In the genomic region with DNA sequence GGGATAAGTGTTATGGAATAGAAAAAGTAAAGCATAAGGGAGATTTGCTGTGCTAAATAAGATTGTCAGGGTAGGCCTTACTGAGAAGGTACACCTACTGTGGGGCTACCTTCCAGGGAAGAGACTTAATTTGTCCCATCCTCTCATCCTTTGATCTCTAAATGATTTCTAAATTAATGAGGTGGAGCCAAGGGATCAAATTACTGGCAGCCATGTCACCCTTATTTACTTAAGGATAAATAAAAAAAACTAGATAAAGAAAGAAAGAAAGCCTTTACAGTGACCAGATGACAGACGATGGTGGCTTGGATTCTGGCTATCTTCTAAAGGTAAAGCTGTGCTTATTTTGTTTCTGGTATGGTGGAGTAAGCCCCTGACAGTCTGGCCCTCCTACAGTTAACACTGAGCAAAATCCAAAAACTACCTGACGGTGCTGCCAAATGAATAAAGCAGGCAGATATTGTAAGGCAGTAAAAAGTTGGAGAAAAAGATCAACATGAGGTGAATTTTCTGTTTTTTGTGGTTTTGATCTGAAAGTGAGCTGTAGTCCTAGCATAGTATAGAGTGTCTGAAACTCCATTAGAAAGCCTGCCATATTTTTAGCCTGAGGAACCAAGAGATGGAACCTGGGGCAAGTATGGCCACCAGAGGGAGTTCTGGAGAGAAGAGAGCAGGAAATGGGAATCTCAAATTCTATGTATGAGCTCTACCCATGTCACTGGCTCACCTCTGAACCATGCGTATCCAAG, we compare ENCODE assay signal across 9 cellular contexts.
A peak's percentile ranks its signal among the peaks of the same experiment; 100 is the strongest.
DNase-seq lines count a peak whose midpoint lies in the region; ATAC-seq and TF ChIP-seq lines count a peak whose summit lies in the region.
"Had no signal": no experiment of that assay in that cellular context is flagged by ENCODE, and none has a peak within 500 bp of the region (broad histone marks: within the 10 kb centered on the region; RNA-seq: fewer than 3 reads in every experiment).

No MANE protein-coding gene starts in this region.

- peak; percentile 16 to 22 for DNase-seq in NCI-H2081 (lab: John Stamatoyannopoulos, UW)
- no peak for DNase-seq in NCI-H2081 treated with DMSO at 0.1 percent for 48 hours (lab: John Stamatoyannopoulos, UW)
- peak; percentile 10 for DNase-seq in HS-5 (ENCODE audit: low read depth)
- peak; percentile 46 to 74 for DNase-seq in SJCRH30
- no peak for DNase-seq in esophagus squamous epithelium (lab: John Stamatoyannopoulos, UW)
- peak; percentile 10 for DNase-seq in non-pigmented ciliary epithelial cell (ENCODE audit: low read depth)
- DNase-seq: activated naive CD8-positive, alpha-beta T cell treated with anti-CD3 and anti-CD28 coated beads, Interleukin-2, amount 10 ng/mL, durations not matched to agents 7 days and 5 days had no signal

- WGBS in esophagus squamous epithelium, 2 donors, result 54% methylated on average over 3 of the region's 3 CpGs

- TF ChIP-seq POLR2A in esophagus squamous epithelium (IDR thresholded peaks at IDR 0.05), result no peak

- H3K36me3 ChIP-seq in SJCRH30, result no peaks in the 10 kb centered on the region
- H3K36me3 ChIP-seq in esophagus squamous epithelium, result no peaks in the 10 kb centered on the region

- H3K27ac ChIP-seq in SJCRH30 (no peak overlapping the region), esophagus squamous epithelium (no peak overlapping the region)

- H3K27me3 ChIP-seq in SJCRH30 (no peaks in the 10 kb centered on the region), esophagus squamous epithelium (peaks cover 0 to 5% (median 0%) of the 10 kb centered on the region in 4 donors)

- intact Hi-C loops in esophagus squamous epithelium (cut with DNase I), result loop anchor here (10.0 kb wide), 1 partner anchor 275 kb away; no protein-coding TSS in a partner anchor

- no peaks in the 10 kb centered on the region for H3K9me3 ChIP-seq in SJCRH30 (replicated peaks)
- H3K9me3 ChIP-seq in esophagus squamous epithelium, result no peaks in the 10 kb centered on the region

- no peak overlapping the region for H3K4me3 ChIP-seq in SJCRH30
- H3K4me3 ChIP-seq in esophagus squamous epithelium, result no peak overlapping the region

- no peaks in the 10 kb centered on the region for H3K4me1 ChIP-seq in SJCRH30
- H3K4me1 ChIP-seq in esophagus squamous epithelium, result no peaks in the 10 kb centered on the region

- ATAC-seq in GM18520 (IDR thresholded peaks at IDR 0.05; ENCODE audit: unreplicated experiment), result no peak
- no peak for ATAC-seq in GM19023 (IDR thresholded peaks at IDR 0.05; ENCODE audit: unreplicated experiment)

- TF ChIP-seq CTCF in esophagus squamous epithelium (IDR thresholded peaks at IDR 0.05), result peak; percentile 30 to 74 (median 66)

Comparison
In these comparisons a context has a peak if more than half of its experiments do, and no peak if none do; other contexts are left out.
1. DNase-seq: peak in NCI-H2081 (2 of 2), HS-5 (single experiment), SJCRH30 (2 of 2) and non-pigmented ciliary epithelial cell (single experiment); none in NCI-H2081 treated with DMSO at 0.1 percent for 48 hours (single experiment) and esophagus squamous epithelium (single experiment).